Comparison of ENCODE assay signal across 24 cellular contexts in the genomic region with DNA sequence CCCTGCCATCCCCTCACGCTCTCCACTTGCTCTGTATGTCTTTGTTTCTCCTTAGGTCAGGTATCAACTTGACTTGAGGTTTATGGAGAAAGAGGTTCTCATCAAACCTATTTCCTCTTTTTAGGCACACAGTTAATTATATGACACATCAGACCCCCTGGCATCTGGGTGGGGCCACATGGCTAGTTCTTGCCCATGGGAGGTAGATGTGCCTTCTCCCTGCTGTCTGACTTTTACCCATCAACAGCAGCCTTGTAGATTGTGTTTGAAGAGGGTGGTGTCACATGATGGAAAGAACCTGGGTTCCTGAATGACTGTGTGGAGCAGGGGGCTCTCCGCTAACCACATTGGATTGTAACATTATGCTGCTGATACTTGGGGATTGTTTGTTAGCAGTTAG. TPM values are rescaled to one million over a fixed set of nuclear protein-coding genes. Genes with fewer than 3 reads are reported as not detected.
DNase-seq lines count a peak whose midpoint lies in the region; ATAC-seq and TF ChIP-seq lines count a peak whose summit lies in the region.
"Had no signal": no experiment of that assay in that cellular context is flagged by ENCODE, and none has a peak within 500 bp of the region (broad histone marks: within the 10 kb centered on the region; RNA-seq: fewer than 3 reads in every experiment).

No MANE protein-coding gene starts in this region.

- peaks cover 19% of the 10 kb centered on the region for H3K4me1 ChIP-seq in muscle layer of colon (ENCODE audit: insufficient read depth, low read length)
- peaks cover 8 to 35% (median 22%) of the 10 kb centered on the region in 4 donors for H3K4me1 ChIP-seq in upper lobe of left lung
- H3K4me1 ChIP-seq: parathyroid adenoma had no signal

- no peaks in the 10 kb centered on the region for H3K9me3 Mint-ChIP-seq in activated naive CD8-positive, alpha-beta T cell treated with anti-CD3 and anti-CD28 coated beads, Interleukin-2, amount 50 U/mL, for 24 hours
- H3K9me3 Mint-ChIP-seq in activated naive CD8-positive, alpha-beta T cell treated with anti-CD3 and anti-CD28 coated beads for 36 hours = no peaks in the 10 kb centered on the region
- H3K9me3 Mint-ChIP-seq: CD4-positive, alpha-beta T cell; immature natural killer cell; naive thymus-derived CD8-positive, alpha-beta T cell had no signal

- TF ChIP-seq POLR2A in upper lobe of left lung (IDR thresholded peaks at IDR 0.05) = no peak

- 94 to 100% methylated on average over 2 of the region's 2 CpGs for WGBS in upper lobe of left lung, 2 donors

- H3K27me3 ChIP-seq in muscle layer of colon (ENCODE audit: control insufficient read depth in 1 of 2, insufficient read depth in 2 of 2, low read length in 2 of 2) (no peaks in the 10 kb centered on the region), upper lobe of left lung (no peaks in the 10 kb centered on the region)
- H3K27me3 ChIP-seq: testis had no signal

- peak; percentile 44 for ATAC-seq in activated naive CD8-positive, alpha-beta T cell treated with anti-CD3 and anti-CD28 coated beads, Interleukin-2, amount 50 U/mL, for 24 hours
- ATAC-seq in upper lobe of left lung (ENCODE audit: low FRiP score in 2 of 2) = no peak
- ATAC-seq in HG02588 (IDR thresholded peaks at IDR 0.05; ENCODE audit: unreplicated experiment) = no peak
- ATAC-seq: naive thymus-derived CD8-positive, alpha-beta T cell had no signal

- H3K4me1 Mint-ChIP-seq in activated naive CD8-positive, alpha-beta T cell treated with anti-CD3 and anti-CD28 coated beads, Interleukin-2, amount 50 U/mL, for 24 hours = peaks cover 11% of the 10 kb centered on the region
- H3K4me1 Mint-ChIP-seq in activated naive CD8-positive, alpha-beta T cell treated with anti-CD3 and anti-CD28 coated beads for 36 hours = peaks cover 3% of the 10 kb centered on the region
- H3K4me1 Mint-ChIP-seq: immature natural killer cell had no signal

- no peak overlapping the region for H3K9ac ChIP-seq in muscle layer of colon (ENCODE audit: low read length)
- H3K9ac ChIP-seq: parathyroid adenoma had no signal

- no peak for TF ChIP-seq EP300 in upper lobe of left lung (IDR thresholded peaks at IDR 0.05)

- H3K9me3 ChIP-seq in muscle layer of colon (ENCODE audit: low read length) (no peaks in the 10 kb centered on the region), upper lobe of left lung (no peaks in the 10 kb centered on the region)
- H3K9me3 ChIP-seq: testis had no signal

- H3K27ac ChIP-seq in muscle layer of colon (ENCODE audit: low read depth, low read length) (peak overlapping the region; percentile 59), upper lobe of left lung (peak overlapping the region; percentile 1 to 52 (median 38))
- H3K27ac ChIP-seq: parathyroid adenoma, skin epidermis, testis had no signal

- TF ChIP-seq CTCF in upper lobe of left lung (IDR thresholded peaks at IDR 0.05) = no peak

- H3K36me3 ChIP-seq in muscle layer of colon (ENCODE audit: insufficient read depth, low read length) = no peaks in the 10 kb centered on the region
- H3K36me3 ChIP-seq in upper lobe of left lung = no peaks in the 10 kb centered on the region

- H3K4me3 ChIP-seq in muscle layer of colon (ENCODE audit: low read depth in 1 of 2, low read length in 2 of 2) = no peak overlapping the region
- H3K4me3 ChIP-seq in upper lobe of left lung = no peak overlapping the region
- H3K4me3 ChIP-seq: skin epidermis, testis had no signal

- DNase-seq in activated naive CD8-positive, alpha-beta T cell treated with anti-CD3 and anti-CD28 coated beads, Interleukin-2, amount 50 U/mL, for 24 hours = no peak
- DNase-seq in activated naive CD8-positive, alpha-beta T cell treated with anti-CD3 and anti-CD28 coated beads for 36 hours = no peak
- DNase-seq in SKM-1 treated with dmso at 0.1 percent for 144 hours (lab: John Stamatoyannopoulos, UW; ENCODE audit: unreplicated experiment) (peak; percentile 27), upper lobe of left lung (no peak), GOT3 (lab: John Stamatoyannopoulos, UW) (no peak), mucosa of gallbladder (ENCODE audit: low spot score) (no peak)
- DNase-seq: ACHN; CD4-positive, alpha-beta T cell; central memory CD4-positive, alpha-beta T cell; effector CD4-positive, alpha-beta T cell; head of caudate nucleus; immature natural killer cell; naive thymus-derived CD8-positive, alpha-beta T cell; NCI-H1930; stimulated activated CD4-positive, alpha-beta T cell treated with anti-CD3 and anti-CD28 coated beads, Interleukin-4, amount 100 ng/mL, for 1 hour; T-helper 2 cell; testis had no signal

- no peak overlapping the region for H3K4me3 Mint-ChIP-seq in activated naive CD8-positive, alpha-beta T cell treated with anti-CD3 and anti-CD28 coated beads, Interleukin-2, amount 50 U/mL, for 24 hours
- H3K4me3 Mint-ChIP-seq in activated naive CD8-positive, alpha-beta T cell treated with anti-CD3 and anti-CD28 coated beads for 36 hours = no peak overlapping the region
- H3K4me3 Mint-ChIP-seq: CD4-positive, alpha-beta T cell; immature natural killer cell; naive thymus-derived CD8-positive, alpha-beta T cell had no signal

- H3K27ac Mint-ChIP-seq in activated naive CD8-positive, alpha-beta T cell treated with anti-CD3 and anti-CD28 coated beads, Interleukin-2, amount 50 U/mL, for 24 hours = no peak overlapping the region
- no peak overlapping the region for H3K27ac Mint-ChIP-seq in activated naive CD8-positive, alpha-beta T cell treated with anti-CD3 and anti-CD28 coated beads for 36 hours
- H3K27ac Mint-ChIP-seq: CD4-positive, alpha-beta T cell; immature natural killer cell; naive thymus-derived CD8-positive, alpha-beta T cell had no signal

- H3K36me3 Mint-ChIP-seq in activated naive CD8-positive, alpha-beta T cell treated with anti-CD3 and anti-CD28 coated beads, Interleukin-2, amount 50 U/mL, for 24 hours (ENCODE audit: low read depth) = no peaks in the 10 kb centered on the region
- no peaks in the 10 kb centered on the region for H3K36me3 Mint-ChIP-seq in activated naive CD8-positive, alpha-beta T cell treated with anti-CD3 and anti-CD28 coated beads for 36 hours
- H3K36me3 Mint-ChIP-seq: immature natural killer cell; naive thymus-derived CD8-positive, alpha-beta T cell had no signal

- H3K27me3 Mint-ChIP-seq in activated naive CD8-positive, alpha-beta T cell treated with anti-CD3 and anti-CD28 coated beads, Interleukin-2, amount 50 U/mL, for 24 hours = no peaks in the 10 kb centered on the region
- peaks cover 6% of the 10 kb centered on the region for H3K27me3 Mint-ChIP-seq in activated naive CD8-positive, alpha-beta T cell treated with anti-CD3 and anti-CD28 coated beads for 36 hours

RNA-seq across cellular contexts. Expression of gene UQCC2, which starts 7.2 kb away (rescaled TPM):
- total RNA-seq in activated naive CD8-positive, alpha-beta T cell treated with anti-CD3 and anti-CD28 coated beads for 36 hours = 100 to 1,000 TPM; 118 to 126 TPM
- total RNA-seq in upper lobe of left lung = 10 to 100 TPM in 5 of 6 donors, 1 to 10 TPM in 1; 8.9 to 53.0 (median 18.2) TPM
- 44.3 TPM for total RNA-seq in mucosa of gallbladder

RNA-seq across cellular contexts. Expression of gene IP6K3, which starts 28.0 kb away (rescaled TPM):
- not detected for total RNA-seq in activated naive CD8-positive, alpha-beta T cell treated with anti-CD3 and anti-CD28 coated beads for 36 hours
- total RNA-seq in upper lobe of left lung (10 to 100 TPM in 1 of 6 donors, 1 to 10 TPM in 5; 1.9 to 11.5 (median 4.9) TPM), mucosa of gallbladder (0.26 TPM)
- total RNA-seq: CD4-positive, alpha-beta T cell; lung microvascular endothelial cell; naive thymus-derived CD8-positive, alpha-beta T cell; NCI-H460; OCI-LY7 had no signal
